ENCODE assay signal across 22 cellular contexts in the genomic region with DNA sequence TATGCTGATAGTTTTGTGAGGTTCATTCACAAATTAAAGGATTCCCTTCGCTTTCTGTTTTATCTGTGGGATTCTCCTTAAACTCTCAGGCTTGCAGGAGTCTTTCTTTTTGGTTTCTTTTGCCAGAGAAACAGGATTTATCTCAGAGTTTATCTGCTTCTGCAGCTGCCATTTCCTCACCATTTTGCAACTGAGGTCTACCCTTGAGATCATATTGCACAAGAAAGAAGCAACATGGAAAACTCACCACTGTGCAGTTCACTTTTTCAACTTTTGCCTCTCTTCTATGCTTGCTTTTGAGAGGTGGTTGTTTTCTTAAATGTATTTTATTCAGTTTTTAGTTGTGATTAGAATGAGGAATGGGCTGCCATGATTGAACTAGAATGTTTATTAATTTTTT.
DNase-seq lines count a peak whose midpoint lies in the region; ATAC-seq and TF ChIP-seq lines count a peak whose summit lies in the region.
"Had no signal": no experiment of that assay in that cellular context is flagged by ENCODE, and none has a peak within 500 bp of the region (broad histone marks: within the 10 kb centered on the region; RNA-seq: fewer than 3 reads in every experiment).

No MANE protein-coding gene starts in this region.

- H4K5ac ChIP-seq in H9 (ENCODE audit: insufficient read length, low read depth, low read length): no peak overlapping the region

- peak overlapping the region in 2 of 3 experiments; percentile 53 to 54; a peak in 2 of 7 replicates for H3K27ac Mint-ChIP-seq in H9
- peak overlapping the region; percentile 61 to 79 (median 70) for H3K27ac Mint-ChIP-seq in nephron
- H3K27ac Mint-ChIP-seq: activated CD8-positive, alpha-beta memory T cell treated with anti-CD3 and anti-CD28 coated beads, Interleukin-2, amount 10 ng/mL, durations not matched to agents 7 days and 5 days; activated naive CD4-positive, alpha-beta T cell treated with anti-CD3 and anti-CD28 coated beads for 36 hours; activated T-cell treated with anti-CD3 and anti-CD28 coated beads, Interleukin-2, amount 50 U/mL, for 72 hours; memory B cell; T-helper 2 cell treated with Interferon-gamma antibody and Interleukin-4, amounts not matched to agents 5 μg/mL and 100 μg/mL, for 36 hours had no signal

- H2BK120ac ChIP-seq in H9 (ENCODE audit: low read depth, low read length, poor library complexity, severe bottlenecking): no peak overlapping the region

- H2BK20ac ChIP-seq in H9 (ENCODE audit: low read depth, low read length, poor library complexity, severe bottlenecking): no peak overlapping the region

- no peak overlapping the region for H2BK15ac ChIP-seq in H9 (ENCODE audit: low read depth, low read length)

- no CpG with 5 or more reads among the region's 1 CpG for WGBS in H9 (ENCODE audit: extremely low coverage, insufficient read length, low lambda C conversion rate)

- H3K79me1 ChIP-seq in H9 (ENCODE audit: insufficient read depth, low read depth, low read length, poor library complexity, severe bottlenecking): no peaks in the 10 kb centered on the region

- ATAC-seq in GM18511 (IDR thresholded peaks at IDR 0.05; ENCODE audit: unreplicated experiment): no peak
- no peak for ATAC-seq in GM18868 (IDR thresholded peaks at IDR 0.05; ENCODE audit: unreplicated experiment)
- ATAC-seq: activated CD8-positive, alpha-beta memory T cell treated with anti-CD3 and anti-CD28 coated beads, Interleukin-2, amount 10 ng/mL, durations not matched to agents 7 days and 5 days; activated T-cell treated with anti-CD3 and anti-CD28 coated beads, Interleukin-2, amount 50 U/mL, for 72 hours had no signal

- no peak overlapping the region for H3K4ac ChIP-seq in H9 (ENCODE audit: low read depth, low read length)

- no peak overlapping the region for H3T11ph ChIP-seq in H9 (ENCODE audit: low read length)

- H3K79me2 ChIP-seq in H9 (ENCODE audit: insufficient read depth, low read length): no peaks in the 10 kb centered on the region

- no peaks in the 10 kb centered on the region for H3K27me3 ChIP-seq in H9 (ENCODE audit: insufficient read depth, low read length)
- H3K27me3 ChIP-seq: BLaER1, Peyer's patch, suprapubic skin had no signal

- H3K18ac ChIP-seq in H9 (ENCODE audit: insufficient read length, low read depth, low read length): no peak overlapping the region

- no peak overlapping the region for H2BK5ac ChIP-seq in H9 (ENCODE audit: insufficient read length, low read length)

- H3K9ac ChIP-seq in H9 (ENCODE audit: extremely low read depth, insufficient read length, low read length): no peak overlapping the region
- H3K9ac ChIP-seq: BLaER1 had no signal

- no peaks in the 10 kb centered on the region for H3K9me3 Mint-ChIP-seq in H9
- H3K9me3 Mint-ChIP-seq in nephron: peaks cover 2% of the 10 kb centered on the region
- H3K9me3 Mint-ChIP-seq: activated naive CD4-positive, alpha-beta T cell treated with anti-CD3 and anti-CD28 coated beads for 36 hours; T-helper 2 cell treated with Interferon-gamma antibody and Interleukin-4, amounts not matched to agents 5 μg/mL and 100 μg/mL, for 36 hours had no signal

- H3K23ac ChIP-seq in H9 (ENCODE audit: insufficient read length, low read depth, low read length): no peak overlapping the region

- no peak overlapping the region for H2BK12ac ChIP-seq in H9 (ENCODE audit: insufficient read length, low read depth, low read length)

- H4K91ac ChIP-seq in H9 (ENCODE audit: insufficient read length, low read depth, low read length): no peak overlapping the region

- H3K9me3 ChIP-seq in H9 (ENCODE audit: control insufficient read depth, low read depth, low read length): no peaks in the 10 kb centered on the region
- H3K9me3 ChIP-seq: BLaER1, Peyer's patch, suprapubic skin had no signal

- H2AK5ac ChIP-seq in H9 (ENCODE audit: insufficient read length, low read length): no peak overlapping the region

- peaks cover 3 to 5% of the 10 kb centered on the region in 2 experiments; a peak in 1 of 4 replicates for H3K4me1 Mint-ChIP-seq in H9
- H3K4me1 Mint-ChIP-seq in nephron: peaks cover 32% of the 10 kb centered on the region
- H3K4me1 Mint-ChIP-seq: memory B cell had no signal

- H3K4me3 Mint-ChIP-seq in H9: no peak overlapping the region
- H3K4me3 Mint-ChIP-seq in nephron: no peak overlapping the region
- H3K4me3 Mint-ChIP-seq: activated CD8-positive, alpha-beta memory T cell treated with anti-CD3 and anti-CD28 coated beads, Interleukin-2, amount 10 ng/mL, durations not matched to agents 7 days and 5 days; activated naive CD4-positive, alpha-beta T cell treated with anti-CD3 and anti-CD28 coated beads for 36 hours; activated T-cell treated with anti-CD3 and anti-CD28 coated beads, Interleukin-2, amount 50 U/mL, for 72 hours; memory B cell; T-helper 2 cell treated with Interferon-gamma antibody and Interleukin-4, amounts not matched to agents 5 μg/mL and 100 μg/mL, for 36 hours had no signal

- DNase-seq in H9: no peak
- DNase-seq in MV-4-11 (lab: John Stamatoyannopoulos, UW): peak; percentile 74
- DNase-seq in cardiac fibroblast (ENCODE audit: low read depth in 2 of 2): peak; percentile 32 to 71
- DNase-seq in NCI-H524 treated with DMSO at 0.1 percent for 48 hours (lab: John Stamatoyannopoulos, UW): no peak
- DNase-seq: activated CD4-positive, alpha-beta T cell treated with anti-CD3 and anti-CD28 coated beads, Interleukin-2, amount 50 U/mL, for 1 hour; activated CD8-positive, alpha-beta memory T cell treated with anti-CD3 and anti-CD28 coated beads, Interleukin-2, amount 10 ng/mL, durations not matched to agents 7 days and 5 days; activated naive CD4-positive, alpha-beta T cell treated with anti-CD3 and anti-CD28 coated beads for 36 hours; activated T-cell treated with anti-CD3 and anti-CD28 coated beads, Interleukin-2, amount 50 U/mL, for 72 hours; DMS79; HCEC 1CT; NCI-H1417 treated with DMSO at 0.1 percent for 48 hours; NK-92 treated with Interleukin-12 subunit alpha and Interleukin-12 subunit beta, amount 100 ng/mL, for 24 hours; nucleus accumbens; Peyer's patch had no signal

- H4K8ac ChIP-seq in H9 (replicated peaks; ENCODE audit: insufficient read length, low read depth, low read length): no peak overlapping the region

- H3K27me3 Mint-ChIP-seq in H9 (ENCODE audit: low read depth) (no peaks in the 10 kb centered on the region), nephron (ENCODE audit: low read depth) (no peaks in the 10 kb centered on the region)
- H3K27me3 Mint-ChIP-seq: activated CD8-positive, alpha-beta memory T cell treated with anti-CD3 and anti-CD28 coated beads, Interleukin-2, amount 10 ng/mL, durations not matched to agents 7 days and 5 days; memory B cell had no signal

- H3K23me2 ChIP-seq in H9 (ENCODE audit: insufficient read length, low read depth, low read length, poor library complexity, severe bottlenecking): no peaks in the 10 kb centered on the region

- no peak overlapping the region for H3K27ac ChIP-seq in H9 (ENCODE audit: insufficient read length, low read depth, low read length)
- H3K27ac ChIP-seq: BLaER1, Peyer's patch, SK-N-MC, suprapubic skin had no signal

- H3K14ac ChIP-seq in H9 (ENCODE audit: insufficient read depth, low read length): no peak overlapping the region

- TF ChIP-seq CTCF in H9 (conservative IDR thresholded peaks at IDR 0.05) (no peak), cardiac fibroblast (IDR thresholded peaks at IDR 0.05; ENCODE audit: low read depth, low read length) (no peak), nephron (IDR thresholded peaks at IDR 0.05; ENCODE audit: unreplicated experiment in 3 of 3) (no peak)

- H2AFZ ChIP-seq in H9 (ENCODE audit: low read length): no peak overlapping the region

- H3K36me3 Mint-ChIP-seq in H9 (ENCODE audit: insufficient read depth in 1 of 3, low read depth in 3 of 3) (no peaks in the 10 kb centered on the region), nephron (ENCODE audit: low read depth) (peaks cover 14% of the 10 kb centered on the region)
- H3K36me3 Mint-ChIP-seq: activated CD8-positive, alpha-beta memory T cell treated with anti-CD3 and anti-CD28 coated beads, Interleukin-2, amount 10 ng/mL, durations not matched to agents 7 days and 5 days; memory B cell had no signal

- no peaks in the 10 kb centered on the region for H4K20me1 ChIP-seq in H9 (ENCODE audit: control insufficient read depth, insufficient read depth, insufficient read length)
- H4K20me1 ChIP-seq: BLaER1 had no signal

- H3K56ac ChIP-seq in H9 (ENCODE audit: insufficient read length, low read depth, low read length): no peak overlapping the region

- no peak overlapping the region for H3K4me2 ChIP-seq in H9 (ENCODE audit: insufficient read depth, insufficient read length, low read length)
- H3K4me2 ChIP-seq: BLaER1 had no signal

- H3K4me1 ChIP-seq in H9 (ENCODE audit: insufficient read depth, low read length): no peaks in the 10 kb centered on the region; the same call in 1 of the 2 replicates
- H3K4me1 ChIP-seq: Peyer's patch, suprapubic skin had no signal

- H3K4me3 ChIP-seq in cardiac fibroblast (replicated peaks in 1 of 2; ENCODE audit: low read depth in 2 of 2, low read length in 2 of 2): no peak overlapping the region
- H3K4me3 ChIP-seq: BLaER1, Peyer's patch, SK-N-MC, suprapubic skin had no signal

Comparison
In these comparisons a context has a peak if more than half of its experiments do, and no peak if none do; other contexts are left out.
1. DNase-seq: peak in MV-4-11 (single experiment) and cardiac fibroblast (2 of 2); none in H9 (single experiment) and NCI-H524 treated with DMSO at 0.1 percent for 48 hours (single experiment).